ENCODE assay signal across 1 cellular context in the genomic region with DNA sequence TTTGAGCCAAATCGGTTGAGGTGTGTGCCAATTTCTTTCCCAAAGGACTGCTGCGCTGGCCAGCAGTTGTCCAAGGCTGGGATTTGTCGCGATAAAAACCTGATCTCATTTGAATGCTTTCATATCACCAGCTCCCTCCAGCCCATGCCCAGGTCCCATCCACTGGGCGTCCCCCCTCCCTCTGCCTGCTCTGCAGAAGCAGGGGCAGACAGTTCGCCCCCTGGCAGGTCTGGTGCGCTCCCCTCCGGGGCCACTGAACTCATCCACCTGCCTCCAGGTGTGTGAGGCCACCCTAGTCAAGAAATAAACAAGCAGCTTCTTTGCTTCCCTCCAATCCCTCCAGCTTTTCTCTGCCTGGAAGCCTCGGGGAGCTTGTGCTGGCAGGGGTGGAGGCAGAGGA.
TF ChIP-seq lines count a peak whose summit lies in the region.

No MANE protein-coding gene starts in this region.

TF ChIP-seq in GM23338, 12 proteins besides CTCF, POLR2A, EP300 and RAD21 (continued from another document):
- TF ChIP-seq, protein P1, sequence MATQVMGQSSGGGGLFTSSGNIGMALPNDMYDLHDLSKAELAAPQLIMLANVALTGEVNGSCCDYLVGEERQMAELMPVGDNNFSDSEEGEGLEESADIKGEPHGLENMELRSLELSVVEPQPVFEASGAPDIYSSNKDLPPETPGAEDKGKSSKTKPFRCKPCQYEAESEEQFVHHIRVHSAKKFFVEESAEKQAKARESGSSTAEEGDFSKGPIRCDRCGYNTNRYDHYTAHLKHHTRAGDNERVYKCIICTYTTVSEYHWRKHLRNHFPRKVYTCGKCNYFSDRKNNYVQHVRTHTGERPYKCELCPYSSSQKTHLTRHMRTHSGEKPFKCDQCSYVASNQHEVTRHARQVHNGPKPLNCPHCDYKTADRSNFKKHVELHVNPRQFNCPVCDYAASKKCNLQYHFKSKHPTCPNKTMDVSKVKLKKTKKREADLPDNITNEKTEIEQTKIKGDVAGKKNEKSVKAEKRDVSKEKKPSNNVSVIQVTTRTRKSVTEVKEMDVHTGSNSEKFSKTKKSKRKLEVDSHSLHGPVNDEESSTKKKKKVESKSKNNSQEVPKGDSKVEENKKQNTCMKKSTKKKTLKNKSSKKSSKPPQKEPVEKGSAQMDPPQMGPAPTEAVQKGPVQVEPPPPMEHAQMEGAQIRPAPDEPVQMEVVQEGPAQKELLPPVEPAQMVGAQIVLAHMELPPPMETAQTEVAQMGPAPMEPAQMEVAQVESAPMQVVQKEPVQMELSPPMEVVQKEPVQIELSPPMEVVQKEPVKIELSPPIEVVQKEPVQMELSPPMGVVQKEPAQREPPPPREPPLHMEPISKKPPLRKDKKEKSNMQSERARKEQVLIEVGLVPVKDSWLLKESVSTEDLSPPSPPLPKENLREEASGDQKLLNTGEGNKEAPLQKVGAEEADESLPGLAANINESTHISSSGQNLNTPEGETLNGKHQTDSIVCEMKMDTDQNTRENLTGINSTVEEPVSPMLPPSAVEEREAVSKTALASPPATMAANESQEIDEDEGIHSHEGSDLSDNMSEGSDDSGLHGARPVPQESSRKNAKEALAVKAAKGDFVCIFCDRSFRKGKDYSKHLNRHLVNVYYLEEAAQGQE (IDR thresholded peaks at IDR 0.05; ENCODE audit: unreplicated experiment), result no peak
- TF ChIP-seq, protein P2, sequence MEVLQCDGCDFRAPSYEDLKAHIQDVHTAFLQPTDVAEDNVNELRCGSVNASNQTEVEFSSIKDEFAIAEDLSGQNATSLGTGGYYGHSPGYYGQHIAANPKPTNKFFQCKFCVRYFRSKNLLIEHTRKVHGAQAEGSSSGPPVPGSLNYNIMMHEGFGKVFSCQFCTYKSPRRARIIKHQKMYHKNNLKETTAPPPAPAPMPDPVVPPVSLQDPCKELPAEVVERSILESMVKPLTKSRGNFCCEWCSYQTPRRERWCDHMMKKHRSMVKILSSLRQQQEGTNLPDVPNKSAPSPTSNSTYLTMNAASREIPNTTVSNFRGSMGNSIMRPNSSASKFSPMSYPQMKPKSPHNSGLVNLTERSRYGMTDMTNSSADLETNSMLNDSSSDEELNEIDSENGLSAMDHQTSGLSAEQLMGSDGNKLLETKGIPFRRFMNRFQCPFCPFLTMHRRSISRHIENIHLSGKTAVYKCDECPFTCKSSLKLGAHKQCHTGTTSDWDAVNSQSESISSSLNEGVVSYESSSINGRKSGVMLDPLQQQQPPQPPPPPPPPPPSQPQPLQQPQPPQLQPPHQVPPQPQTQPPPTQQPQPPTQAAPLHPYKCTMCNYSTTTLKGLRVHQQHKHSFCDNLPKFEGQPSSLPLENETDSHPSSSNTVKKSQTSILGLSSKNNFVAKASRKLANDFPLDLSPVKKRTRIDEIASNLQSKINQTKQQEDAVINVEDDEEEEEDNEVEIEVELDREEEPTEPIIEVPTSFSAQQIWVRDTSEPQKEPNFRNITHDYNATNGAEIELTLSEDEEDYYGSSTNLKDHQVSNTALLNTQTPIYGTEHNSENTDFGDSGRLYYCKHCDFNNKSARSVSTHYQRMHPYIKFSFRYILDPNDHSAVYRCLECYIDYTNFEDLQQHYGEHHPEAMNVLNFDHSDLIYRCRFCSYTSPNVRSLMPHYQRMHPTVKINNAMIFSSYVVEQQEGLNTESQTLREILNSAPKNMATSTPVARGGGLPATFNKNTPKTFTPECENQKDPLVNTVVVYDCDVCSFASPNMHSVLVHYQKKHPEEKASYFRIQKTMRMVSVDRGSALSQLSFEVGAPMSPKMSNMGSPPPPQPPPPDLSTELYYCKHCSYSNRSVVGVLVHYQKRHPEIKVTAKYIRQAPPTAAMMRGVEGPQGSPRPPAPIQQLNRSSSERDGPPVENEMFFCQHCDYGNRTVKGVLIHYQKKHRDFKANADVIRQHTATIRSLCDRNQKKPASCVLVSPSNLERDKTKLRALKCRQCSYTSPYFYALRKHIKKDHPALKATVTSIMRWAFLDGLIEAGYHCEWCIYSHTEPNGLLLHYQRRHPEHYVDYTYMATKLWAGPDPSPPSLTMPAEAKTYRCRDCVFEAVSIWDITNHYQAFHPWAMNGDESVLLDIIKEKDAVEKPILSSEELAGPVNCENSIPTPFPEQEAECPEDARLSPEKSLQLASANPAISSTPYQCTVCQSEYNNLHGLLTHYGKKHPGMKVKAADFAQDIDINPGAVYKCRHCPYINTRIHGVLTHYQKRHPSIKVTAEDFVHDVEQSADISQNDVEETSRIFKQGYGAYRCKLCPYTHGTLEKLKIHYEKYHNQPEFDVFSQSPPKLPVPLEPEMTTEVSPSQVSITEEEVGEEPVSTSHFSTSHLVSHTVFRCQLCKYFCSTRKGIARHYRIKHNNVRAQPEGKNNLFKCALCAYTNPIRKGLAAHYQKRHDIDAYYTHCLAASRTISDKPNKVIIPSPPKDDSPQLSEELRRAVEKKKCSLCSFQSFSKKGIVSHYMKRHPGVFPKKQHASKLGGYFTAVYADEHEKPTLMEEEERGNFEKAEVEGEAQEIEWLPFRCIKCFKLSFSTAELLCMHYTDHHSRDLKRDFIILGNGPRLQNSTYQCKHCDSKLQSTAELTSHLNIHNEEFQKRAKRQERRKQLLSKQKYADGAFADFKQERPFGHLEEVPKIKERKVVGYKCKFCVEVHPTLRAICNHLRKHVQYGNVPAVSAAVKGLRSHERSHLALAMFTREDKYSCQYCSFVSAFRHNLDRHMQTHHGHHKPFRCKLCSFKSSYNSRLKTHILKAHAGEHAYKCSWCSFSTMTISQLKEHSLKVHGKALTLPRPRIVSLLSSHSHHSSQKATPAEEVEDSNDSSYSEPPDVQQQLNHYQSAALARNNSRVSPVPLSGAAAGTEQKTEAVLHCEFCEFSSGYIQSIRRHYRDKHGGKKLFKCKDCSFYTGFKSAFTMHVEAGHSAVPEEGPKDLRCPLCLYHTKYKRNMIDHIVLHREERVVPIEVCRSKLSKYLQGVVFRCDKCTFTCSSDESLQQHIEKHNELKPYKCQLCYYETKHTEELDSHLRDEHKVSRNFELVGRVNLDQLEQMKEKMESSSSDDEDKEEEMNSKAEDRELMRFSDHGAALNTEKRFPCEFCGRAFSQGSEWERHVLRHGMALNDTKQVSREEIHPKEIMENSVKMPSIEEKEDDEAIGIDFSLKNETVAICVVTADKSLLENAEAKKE (CRISPR knock-in tag; IDR thresholded peaks at IDR 0.05), result no peak
- TF ChIP-seq POLR2AphosphoS5 (IDR thresholded peaks at IDR 0.05; ENCODE audit: low read depth) (no peak), NANOG (IDR thresholded peaks at IDR 0.05; ENCODE audit: borderline replicate concordance) (no peak), EZH2 (IDR thresholded peaks at IDR 0.05; ENCODE audit: low read depth, unreplicated experiment) (no peak), CREB1 (CRISPR knock-in tag; IDR thresholded peaks at IDR 0.05; ENCODE audit: low read depth) (no peak), ZNF331 (CRISPR knock-in tag; IDR thresholded peaks at IDR 0.05; ENCODE audit: low read depth) (no peak)
